1 cellular context compared by ENCODE assay signal in the genomic region with DNA sequence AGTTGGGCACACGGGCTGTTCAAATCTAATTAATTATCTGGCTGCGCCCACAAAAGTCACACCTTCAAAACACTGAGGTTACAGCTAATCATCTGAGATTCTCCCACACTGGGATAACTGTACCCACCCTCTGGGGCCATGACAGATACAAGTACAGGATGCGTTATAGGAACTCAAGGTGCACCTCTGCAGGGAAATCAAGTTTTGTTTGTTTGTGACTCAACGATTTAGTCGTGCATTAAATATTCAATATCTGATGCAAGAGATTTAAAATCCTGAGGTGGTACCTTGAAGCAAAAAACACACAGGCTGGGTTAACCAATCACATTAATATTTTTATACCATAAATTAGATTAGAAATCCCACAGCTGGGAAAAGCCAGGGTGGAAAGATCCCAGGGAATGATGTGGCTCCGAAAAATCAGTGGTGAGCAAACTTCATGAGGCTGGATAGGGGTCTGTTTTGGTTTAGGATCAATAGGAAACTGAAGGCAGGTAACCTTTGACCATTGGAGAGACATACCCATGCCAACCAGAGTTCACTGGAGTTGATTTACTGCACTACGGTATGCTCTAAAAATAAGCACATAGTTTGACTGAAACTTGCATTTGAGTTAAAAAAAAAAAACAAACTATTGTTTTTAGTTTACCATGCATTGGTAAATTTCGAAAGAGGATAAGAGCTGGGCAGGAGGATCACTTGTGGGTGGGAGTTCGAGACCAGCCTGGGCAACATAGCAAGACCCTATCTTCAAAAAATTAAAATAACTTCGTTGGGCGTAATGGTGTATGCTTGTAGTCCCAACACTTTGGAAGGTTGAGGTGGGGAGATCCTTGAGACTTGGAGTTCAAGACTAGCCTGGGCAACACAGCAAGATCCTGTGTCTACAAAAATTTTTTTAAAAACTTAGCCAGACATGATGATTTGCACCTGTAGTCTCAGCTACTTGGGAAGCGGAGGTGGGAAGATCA.
TF ChIP-seq lines count a peak whose summit lies in the region.

No MANE protein-coding gene starts in this region.

TF ChIP-seq in HepG2, 621 proteins besides CTCF, POLR2A, EP300 and RAD21 (continued from another document):
- TF ChIP-seq, protein P1, sequence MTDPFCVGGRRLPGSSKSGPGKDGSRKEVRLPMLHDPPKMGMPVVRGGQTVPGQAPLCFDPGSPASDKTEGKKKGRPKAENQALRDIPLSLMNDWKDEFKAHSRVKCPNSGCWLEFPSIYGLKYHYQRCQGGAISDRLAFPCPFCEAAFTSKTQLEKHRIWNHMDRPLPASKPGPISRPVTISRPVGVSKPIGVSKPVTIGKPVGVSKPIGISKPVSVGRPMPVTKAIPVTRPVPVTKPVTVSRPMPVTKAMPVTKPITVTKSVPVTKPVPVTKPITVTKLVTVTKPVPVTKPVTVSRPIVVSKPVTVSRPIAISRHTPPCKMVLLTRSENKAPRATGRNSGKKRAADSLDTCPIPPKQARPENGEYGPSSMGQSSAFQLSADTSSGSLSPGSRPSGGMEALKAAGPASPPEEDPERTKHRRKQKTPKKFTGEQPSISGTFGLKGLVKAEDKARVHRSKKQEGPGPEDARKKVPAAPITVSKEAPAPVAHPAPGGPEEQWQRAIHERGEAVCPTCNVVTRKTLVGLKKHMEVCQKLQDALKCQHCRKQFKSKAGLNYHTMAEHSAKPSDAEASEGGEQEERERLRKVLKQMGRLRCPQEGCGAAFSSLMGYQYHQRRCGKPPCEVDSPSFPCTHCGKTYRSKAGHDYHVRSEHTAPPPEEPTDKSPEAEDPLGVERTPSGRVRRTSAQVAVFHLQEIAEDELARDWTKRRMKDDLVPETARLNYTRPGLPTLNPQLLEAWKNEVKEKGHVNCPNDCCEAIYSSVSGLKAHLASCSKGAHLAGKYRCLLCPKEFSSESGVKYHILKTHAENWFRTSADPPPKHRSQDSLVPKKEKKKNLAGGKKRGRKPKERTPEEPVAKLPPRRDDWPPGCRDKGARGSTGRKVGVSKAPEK (CRISPR knock-in tag; IDR thresholded peaks at IDR 0.05; ENCODE audit: borderline replicate concordance), result no peak
- TF ChIP-seq SOX6 (IDR thresholded peaks at IDR 0.05), result no peak
- TF ChIP-seq SOX6 (CRISPR knock-in tag; IDR thresholded peaks at IDR 0.05), result peak; percentile 67
- 0 out of 2 replicates have a peak, but pooled peaks have one; percentile 17 for TF ChIP-seq FOXK1 (CRISPR knock-in tag; IDR thresholded peaks at IDR 0.05; ENCODE audit: borderline replicate concordance, low read depth)
- TF ChIP-seq KLF6 (CRISPR knock-in tag; IDR thresholded peaks at IDR 0.05), result no peak
- TF ChIP-seq FOXA3 (CRISPR knock-in tag; IDR thresholded peaks at IDR 0.05), result no peak
- no peak for TF ChIP-seq ZNF550 (CRISPR knock-in tag; IDR thresholded peaks at IDR 0.05; ENCODE audit: borderline replicate concordance)
- TF ChIP-seq MIXL1 (CRISPR knock-in tag; IDR thresholded peaks at IDR 0.05), result no peak
- no peak for TF ChIP-seq DPF2 (CRISPR knock-in tag; IDR thresholded peaks at IDR 0.05; ENCODE audit: borderline replicate concordance, low read depth)
- peak; percentile 45; the same call in 1 of the 2 replicates for TF ChIP-seq GATAD2A (CRISPR knock-in tag; IDR thresholded peaks at IDR 0.05)
- TF ChIP-seq, protein P2, sequence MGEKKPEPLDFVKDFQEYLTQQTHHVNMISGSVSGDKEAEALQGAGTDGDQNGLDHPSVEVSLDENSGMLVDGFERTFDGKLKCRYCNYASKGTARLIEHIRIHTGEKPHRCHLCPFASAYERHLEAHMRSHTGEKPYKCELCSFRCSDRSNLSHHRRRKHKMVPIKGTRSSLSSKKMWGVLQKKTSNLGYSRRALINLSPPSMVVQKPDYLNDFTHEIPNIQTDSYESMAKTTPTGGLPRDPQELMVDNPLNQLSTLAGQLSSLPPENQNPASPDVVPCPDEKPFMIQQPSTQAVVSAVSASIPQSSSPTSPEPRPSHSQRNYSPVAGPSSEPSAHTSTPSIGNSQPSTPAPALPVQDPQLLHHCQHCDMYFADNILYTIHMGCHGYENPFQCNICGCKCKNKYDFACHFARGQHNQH (CRISPR knock-in tag; IDR thresholded peaks at IDR 0.05), result no peak
- TF ChIP-seq, protein P3, sequence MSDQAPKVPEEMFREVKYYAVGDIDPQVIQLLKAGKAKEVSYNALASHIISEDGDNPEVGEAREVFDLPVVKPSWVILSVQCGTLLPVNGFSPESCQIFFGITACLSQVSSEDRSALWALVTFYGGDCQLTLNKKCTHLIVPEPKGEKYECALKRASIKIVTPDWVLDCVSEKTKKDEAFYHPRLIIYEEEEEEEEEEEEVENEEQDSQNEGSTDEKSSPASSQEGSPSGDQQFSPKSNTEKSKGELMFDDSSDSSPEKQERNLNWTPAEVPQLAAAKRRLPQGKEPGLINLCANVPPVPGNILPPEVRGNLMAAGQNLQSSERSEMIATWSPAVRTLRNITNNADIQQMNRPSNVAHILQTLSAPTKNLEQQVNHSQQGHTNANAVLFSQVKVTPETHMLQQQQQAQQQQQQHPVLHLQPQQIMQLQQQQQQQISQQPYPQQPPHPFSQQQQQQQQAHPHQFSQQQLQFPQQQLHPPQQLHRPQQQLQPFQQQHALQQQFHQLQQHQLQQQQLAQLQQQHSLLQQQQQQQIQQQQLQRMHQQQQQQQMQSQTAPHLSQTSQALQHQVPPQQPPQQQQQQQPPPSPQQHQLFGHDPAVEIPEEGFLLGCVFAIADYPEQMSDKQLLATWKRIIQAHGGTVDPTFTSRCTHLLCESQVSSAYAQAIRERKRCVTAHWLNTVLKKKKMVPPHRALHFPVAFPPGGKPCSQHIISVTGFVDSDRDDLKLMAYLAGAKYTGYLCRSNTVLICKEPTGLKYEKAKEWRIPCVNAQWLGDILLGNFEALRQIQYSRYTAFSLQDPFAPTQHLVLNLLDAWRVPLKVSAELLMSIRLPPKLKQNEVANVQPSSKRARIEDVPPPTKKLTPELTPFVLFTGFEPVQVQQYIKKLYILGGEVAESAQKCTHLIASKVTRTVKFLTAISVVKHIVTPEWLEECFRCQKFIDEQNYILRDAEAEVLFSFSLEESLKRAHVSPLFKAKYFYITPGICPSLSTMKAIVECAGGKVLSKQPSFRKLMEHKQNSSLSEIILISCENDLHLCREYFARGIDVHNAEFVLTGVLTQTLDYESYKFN (CRISPR knock-in tag; conservative IDR thresholded peaks at IDR 0.05), result peak; percentile 43; the same call in 1 of the 2 replicates
- TF ChIP-seq ZMYM3 (CRISPR knock-in tag; IDR thresholded peaks at IDR 0.05), result 0 out of 2 replicates have a peak, but pooled peaks have one; percentile 21
- no peak for TF ChIP-seq HNRNPLL (IDR thresholded peaks at IDR 0.05; ENCODE audit: low read depth, low read length, poor library complexity, severe bottlenecking)
- no peak for TF ChIP-seq ZFP90 (CRISPR knock-in tag; IDR thresholded peaks at IDR 0.05; ENCODE audit: borderline replicate concordance)
- peak; percentile 60 for TF ChIP-seq RARA (CRISPR knock-in tag; IDR thresholded peaks at IDR 0.05)
- peak; percentile 50; the same call in 1 of the 2 replicates for TF ChIP-seq HNF4G (IDR thresholded peaks at IDR 0.05; ENCODE audit: borderline replicate concordance, low read depth, low read length)
- no peak for TF ChIP-seq HNF4G (CRISPR knock-in tag; IDR thresholded peaks at IDR 0.05; ENCODE audit: borderline replicate concordance, low read depth)
- TF ChIP-seq, protein P4, sequence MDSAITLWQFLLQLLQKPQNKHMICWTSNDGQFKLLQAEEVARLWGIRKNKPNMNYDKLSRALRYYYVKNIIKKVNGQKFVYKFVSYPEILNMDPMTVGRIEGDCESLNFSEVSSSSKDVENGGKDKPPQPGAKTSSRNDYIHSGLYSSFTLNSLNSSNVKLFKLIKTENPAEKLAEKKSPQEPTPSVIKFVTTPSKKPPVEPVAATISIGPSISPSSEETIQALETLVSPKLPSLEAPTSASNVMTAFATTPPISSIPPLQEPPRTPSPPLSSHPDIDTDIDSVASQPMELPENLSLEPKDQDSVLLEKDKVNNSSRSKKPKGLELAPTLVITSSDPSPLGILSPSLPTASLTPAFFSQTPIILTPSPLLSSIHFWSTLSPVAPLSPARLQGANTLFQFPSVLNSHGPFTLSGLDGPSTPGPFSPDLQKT (CRISPR knock-in tag; IDR thresholded peaks at IDR 0.05; ENCODE audit: borderline replicate concordance), result no peak
- no peak for TF ChIP-seq ZNF549 (CRISPR knock-in tag; IDR thresholded peaks at IDR 0.05)
- TF ChIP-seq, protein P5, sequence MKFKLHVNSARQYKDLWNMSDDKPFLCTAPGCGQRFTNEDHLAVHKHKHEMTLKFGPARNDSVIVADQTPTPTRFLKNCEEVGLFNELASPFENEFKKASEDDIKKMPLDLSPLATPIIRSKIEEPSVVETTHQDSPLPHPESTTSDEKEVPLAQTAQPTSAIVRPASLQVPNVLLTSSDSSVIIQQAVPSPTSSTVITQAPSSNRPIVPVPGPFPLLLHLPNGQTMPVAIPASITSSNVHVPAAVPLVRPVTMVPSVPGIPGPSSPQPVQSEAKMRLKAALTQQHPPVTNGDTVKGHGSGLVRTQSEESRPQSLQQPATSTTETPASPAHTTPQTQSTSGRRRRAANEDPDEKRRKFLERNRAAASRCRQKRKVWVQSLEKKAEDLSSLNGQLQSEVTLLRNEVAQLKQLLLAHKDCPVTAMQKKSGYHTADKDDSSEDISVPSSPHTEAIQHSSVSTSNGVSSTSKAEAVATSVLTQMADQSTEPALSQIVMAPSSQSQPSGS (CRISPR knock-in tag; IDR thresholded peaks at IDR 0.05), result no peak
- TF ChIP-seq GFI1 (CRISPR knock-in tag; IDR thresholded peaks at IDR 0.05; ENCODE audit: borderline replicate concordance), result peak; percentile 88
- TF ChIP-seq, protein P6, sequence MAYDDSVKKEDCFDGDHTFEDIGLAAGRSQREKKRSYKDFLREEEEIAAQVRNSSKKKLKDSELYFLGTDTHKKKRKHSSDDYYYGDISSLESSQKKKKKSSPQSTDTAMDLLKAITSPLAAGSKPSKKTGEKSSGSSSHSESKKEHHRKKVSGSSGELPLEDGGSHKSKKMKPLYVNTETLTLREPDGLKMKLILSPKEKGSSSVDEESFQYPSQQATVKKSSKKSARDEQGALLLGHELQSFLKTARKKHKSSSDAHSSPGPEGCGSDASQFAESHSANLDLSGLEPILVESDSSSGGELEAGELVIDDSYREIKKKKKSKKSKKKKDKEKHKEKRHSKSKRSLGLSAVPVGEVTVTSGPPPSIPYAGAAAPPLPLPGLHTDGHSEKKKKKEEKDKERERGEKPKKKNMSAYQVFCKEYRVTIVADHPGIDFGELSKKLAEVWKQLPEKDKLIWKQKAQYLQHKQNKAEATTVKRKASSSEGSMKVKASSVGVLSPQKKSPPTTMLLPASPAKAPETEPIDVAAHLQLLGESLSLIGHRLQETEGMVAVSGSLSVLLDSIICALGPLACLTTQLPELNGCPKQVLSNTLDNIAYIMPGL (CRISPR knock-in tag; IDR thresholded peaks at IDR 0.05; ENCODE audit: borderline replicate concordance in 1 of 2, low read depth in 1 of 2), result no peak
- TF ChIP-seq, protein P7, sequence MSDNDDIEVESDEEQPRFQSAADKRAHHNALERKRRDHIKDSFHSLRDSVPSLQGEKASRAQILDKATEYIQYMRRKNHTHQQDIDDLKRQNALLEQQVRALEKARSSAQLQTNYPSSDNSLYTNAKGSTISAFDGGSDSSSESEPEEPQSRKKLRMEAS (IDR thresholded peaks at IDR 0.05), result no peak
- no peak for TF ChIP-seq HNRNPK (IDR thresholded peaks at IDR 0.05; ENCODE audit: low read depth, low read length, poor library complexity, severe bottlenecking)
- TF ChIP-seq ZNF121 (CRISPR knock-in tag; IDR thresholded peaks at IDR 0.05), result peak; percentile 94
